In the genomic region with DNA sequence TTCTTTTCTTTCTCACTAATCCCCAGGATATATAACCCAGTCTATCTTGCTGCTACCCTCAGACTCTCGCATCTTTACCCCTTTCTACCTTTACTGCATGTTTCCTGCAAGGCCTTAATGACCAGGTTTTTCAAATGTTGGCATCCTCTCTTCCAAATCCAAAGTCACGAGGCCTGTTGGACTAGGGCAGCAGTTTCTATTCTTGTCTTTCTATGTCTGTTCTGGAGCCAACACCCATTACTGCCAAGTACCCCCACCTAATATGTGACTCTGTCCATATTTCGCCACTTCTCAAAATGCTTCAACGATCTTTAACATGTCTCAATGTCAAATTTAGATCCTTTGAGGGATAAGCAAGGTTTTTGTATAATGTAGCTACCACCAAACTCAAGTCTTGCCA, we compare ENCODE assay signal across 35 cellular contexts.
"Had no signal": no experiment of that assay in that cellular context is flagged by ENCODE, and none has a peak within 500 bp of the region (broad histone marks: within the 10 kb centered on the region; RNA-seq: fewer than 3 reads in every experiment).

No MANE protein-coding gene starts in this region.

- H3K4me3 ChIP-seq: MG63 had no signal

- H3K27me3 ChIP-seq: MG63 had no signal

- H3K9me3 ChIP-seq: MG63 had no signal

- H3K27ac ChIP-seq: KMS-11 had no signal

- H3K36me3 ChIP-seq: MG63 had no signal

- DNase-seq: Karpas-422, Kasumi-1, KBM-7, KG1, MG63, MM.1S, MV-4-11, NCI-H1048, NCI-H1092, NCI-H1092 treated with DMSO at 0.1 percent for 48 hours, NCI-H1105, NCI-H1105 treated with DMSO at 0.1 percent for 48 hours, NCI-H1417, NCI-H1417 treated with DMSO at 0.1 percent for 48 hours, NCI-H1436, NCI-H1436 treated with DMSO at 0.1 percent for 48 hours, NCI-H146, NCI-H1694, NCI-H1694 treated with DMSO at 0.1 percent for 48 hours, NCI-H187, NCI-H187 treated with DMSO at 0.1 percent for 48 hours, NCI-H1930, NCI-H2029, NCI-H2029 treated with DMSO at 0.1 percent for 48 hours, NCI-H2081, NCI-H2081 treated with DMSO at 0.1 percent for 48 hours, NCI-H2107, NCI-H2171, NCI-H2171 treated with DMSO at 0.1 percent for 48 hours, NCI-H2227 treated with DMSO at 0.1 percent for 48 hours, NCI-H226, NCI-H345, NCI-H446, NCI-H446 treated with DMSO at 0.1 percent for 48 hours had no signal
